ENCODE assay signal across 28 cellular contexts in genomic region chr2:15769235-15769634, GRCh38.
"Had no signal": no experiment of that assay in that cellular context is flagged by ENCODE, and none has a peak within 500 bp of the region (broad histone marks: within the 10 kb centered on the region; RNA-seq: fewer than 3 reads in every experiment).

No MANE protein-coding gene starts in this region.

- H3K9me3 Mint-ChIP-seq: natural killer cell; stimulated activated naive B cell treated with anti-CD40 and anti-IgM and Interleukin-4, amounts not matched to agents 10 μg/mL and 1 μg/mL and 100 μg/mL, for 72 hours had no signal

- H3K9me3 ChIP-seq: left lung, lower lobe of right lung, ovary, right atrium auricular region, stomach, testis, thyroid gland, transverse colon, upper lobe of left lung, vagina had no signal

- H3K36me3 ChIP-seq: left lung, lower lobe of right lung, ovary, right atrium auricular region, stomach, thyroid gland, transverse colon, upper lobe of left lung, vagina had no signal

- H3K4me3 ChIP-seq: left lung, lower lobe of right lung, ovary, right atrium auricular region, skin epidermis, stomach, testis, thyroid gland, transverse colon, upper lobe of left lung, vagina had no signal

- H3K4me1 Mint-ChIP-seq: immature natural killer cell, naive B cell, natural killer cell had no signal

- H3K27ac ChIP-seq: left lung, lower lobe of right lung, ovary, right atrium auricular region, stomach, testis, thyroid gland, transverse colon, upper lobe of left lung, vagina had no signal

- DNase-seq: hippocampal formation; immature natural killer cell; kidney; left colon; lower lobe of right lung; mammary epithelial cell; mesenchymal stem cell; naive B cell; natural killer cell; ovary; stimulated activated CD4-positive, alpha-beta T cell treated with anti-CD3 and anti-CD28 coated beads, Interleukin-12 subunit alpha, Interleukin-12 subunit beta, amount 100 ng/mL, for 4 hours; stimulated activated CD4-positive, alpha-beta T cell treated with anti-CD3 and anti-CD28 coated beads, Interleukin-15, amount 100 ng/mL, for 24 hours; stimulated activated CD4-positive, alpha-beta T cell treated with anti-CD3 and anti-CD28 coated beads, Interleukin-2, amount 100 ng/mL, for 24 hours; stimulated activated CD4-positive, alpha-beta T cell treated with anti-CD3 and anti-CD28 coated beads, Interleukin-4, amount 100 ng/mL, for 1 hour; stimulated activated naive B cell treated with anti-CD40 and anti-IgM and Interleukin-4, amounts not matched to agents 10 μg/mL and 1 μg/mL and 100 μg/mL, for 72 hours; stimulated activated naive CD8-positive, alpha-beta T cell treated with anti-CD3 and anti-CD28 coated beads, Interleukin-15, Interleukin-2, amounts not matched to agents 100 U/mL and 50 U/mL, for 24 hours; stomach; testis; thyroid gland; transverse colon had no signal

- H3K4me3 Mint-ChIP-seq: immature natural killer cell; naive B cell; natural killer cell; stimulated activated naive B cell treated with anti-CD40 and anti-IgM and Interleukin-4, amounts not matched to agents 10 μg/mL and 1 μg/mL and 100 μg/mL, for 72 hours had no signal

- FAIRE-seq: islet of Langerhans, kidney had no signal

- H3K4me1 ChIP-seq: left lung, lower lobe of right lung, right atrium auricular region, stomach, testis, thyroid gland, transverse colon, upper lobe of left lung, vagina had no signal

- H3K27ac Mint-ChIP-seq: immature natural killer cell; natural killer cell; progenitor cell of endocrine pancreas; stimulated activated naive B cell treated with anti-CD40 and anti-IgM and Interleukin-4, amounts not matched to agents 10 μg/mL and 1 μg/mL and 100 μg/mL, for 72 hours had no signal

- ATAC-seq: left colon; left lung; lower lobe of right lung; natural killer cell; sciatic nerve; stimulated activated naive B cell treated with anti-CD40 and anti-IgM and Interleukin-4, amounts not matched to agents 10 μg/mL and 1 μg/mL and 100 μg/mL, for 72 hours; stimulated activated naive CD8-positive, alpha-beta T cell treated with anti-CD3 and anti-CD28 coated beads, Interleukin-15, Interleukin-2, amounts not matched to agents 100 U/mL and 50 U/mL, for 24 hours had no signal

- H3K36me3 Mint-ChIP-seq: immature natural killer cell; naive B cell; natural killer cell; stimulated activated naive B cell treated with anti-CD40 and anti-IgM and Interleukin-4, amounts not matched to agents 10 μg/mL and 1 μg/mL and 100 μg/mL, for 72 hours had no signal

- H3K27me3 ChIP-seq: left lung, ovary, right atrium auricular region, stomach, testis, thyroid gland, transverse colon, upper lobe of left lung, vagina had no signal
